In the genomic region with DNA sequence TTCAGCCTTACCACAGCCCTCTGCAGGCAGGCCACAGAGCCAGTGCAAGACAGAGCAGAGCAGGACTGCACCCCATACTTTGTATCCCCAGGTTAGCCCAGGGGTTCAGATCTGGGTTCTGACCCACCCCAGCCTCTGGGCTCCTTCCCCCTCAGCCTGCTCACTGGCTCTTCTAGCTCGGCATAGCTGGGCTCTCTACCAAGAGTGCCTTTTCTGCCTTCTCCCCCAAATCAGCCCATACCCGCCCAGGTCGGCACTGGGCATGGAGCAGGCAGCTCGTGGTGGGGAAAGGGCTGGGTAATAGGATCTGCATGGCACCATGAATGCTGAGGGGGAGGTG, we compare ENCODE assay signal across 9 cellular contexts. TPM values are rescaled to one million over a fixed set of nuclear protein-coding genes. Genes with fewer than 3 reads are reported as not detected.
DNase-seq lines count a peak whose midpoint lies in the region; ATAC-seq and TF ChIP-seq lines count a peak whose summit lies in the region.
"Had no signal": no experiment of that assay in that cellular context is flagged by ENCODE, and none has a peak within 500 bp of the region (broad histone marks: within the 10 kb centered on the region; RNA-seq: fewer than 3 reads in every experiment).

No MANE protein-coding gene starts in this region.

- H3K4me3 Mint-ChIP-seq in activated naive CD4-positive, alpha-beta T cell treated with anti-CD3 and anti-CD28 coated beads, Interleukin-2, amount 50 U/mL, for 24 hours, result peak overlapping the region; percentile 17
- peak overlapping the region; percentile 13 for H3K4me3 Mint-ChIP-seq in activated naive CD8-positive, alpha-beta T cell

- ATAC-seq in upper lobe of right lung (no peak), GM21390 (IDR thresholded peaks at IDR 0.05; ENCODE audit: unreplicated experiment) (no peak)

- no peak overlapping the region for H3K27ac Mint-ChIP-seq in activated naive CD4-positive, alpha-beta T cell treated with anti-CD3 and anti-CD28 coated beads, Interleukin-2, amount 50 U/mL, for 24 hours
- H3K27ac Mint-ChIP-seq in activated naive CD8-positive, alpha-beta T cell, result peak overlapping the region; percentile 11

- no peak overlapping the region for H3K4me3 ChIP-seq in muscle layer of duodenum (ENCODE audit: low read depth in 1 of 2, low read length in 2 of 2)
- H3K4me3 ChIP-seq in upper lobe of right lung, result no peak overlapping the region
- H3K4me3 ChIP-seq in breast epithelium, result no peak overlapping the region

- no peak for TF ChIP-seq POLR2A in breast epithelium (IDR thresholded peaks at IDR 0.05)

- H3K27me3 ChIP-seq in muscle layer of duodenum (ENCODE audit: low read depth, low read length), result no peaks in the 10 kb centered on the region
- no peaks in the 10 kb centered on the region for H3K27me3 ChIP-seq in upper lobe of right lung
- no peaks in the 10 kb centered on the region for H3K27me3 ChIP-seq in breast epithelium

- H3K9me3 ChIP-seq in muscle layer of duodenum (ENCODE audit: control insufficient read depth in 1 of 2, low read length in 2 of 2), result no peaks in the 10 kb centered on the region
- H3K9me3 ChIP-seq in upper lobe of right lung, result no peaks in the 10 kb centered on the region
- H3K9me3 ChIP-seq in breast epithelium, result no peaks in the 10 kb centered on the region

- intact Hi-C loops in upper lobe of right lung (cut with DNase I), result no loop called here
- intact Hi-C loops in breast epithelium (cut with DNase I; ENCODE audit: low total_unique reads), result no loop called here

- peaks cover 73% of the 10 kb centered on the region for H3K4me1 Mint-ChIP-seq in activated naive CD4-positive, alpha-beta T cell treated with anti-CD3 and anti-CD28 coated beads, Interleukin-2, amount 50 U/mL, for 24 hours
- H3K4me1 Mint-ChIP-seq in activated naive CD8-positive, alpha-beta T cell (ENCODE audit: low read depth), result peaks cover 58% of the 10 kb centered on the region

- no peaks in the 10 kb centered on the region for H3K27me3 Mint-ChIP-seq in activated naive CD4-positive, alpha-beta T cell treated with anti-CD3 and anti-CD28 coated beads, Interleukin-2, amount 50 U/mL, for 24 hours
- H3K27me3 Mint-ChIP-seq in activated naive CD8-positive, alpha-beta T cell, result no peaks in the 10 kb centered on the region

- H3K4me1 ChIP-seq in muscle layer of duodenum (ENCODE audit: control insufficient read depth in 1 of 2, insufficient read depth in 2 of 2, low read length in 2 of 2) (peaks cover 0 to 20% of the 10 kb centered on the region in 2 donors), upper lobe of right lung (peaks cover 55% of the 10 kb centered on the region), breast epithelium (no peaks in the 10 kb centered on the region)

- TF ChIP-seq CTCF in upper lobe of right lung (IDR thresholded peaks at IDR 0.05), result no peak
- TF ChIP-seq CTCF in breast epithelium (IDR thresholded peaks at IDR 0.05), result no peak

- H3K27ac ChIP-seq in muscle layer of duodenum (ENCODE audit: low read length) (peak overlapping the region; percentile 16), upper lobe of right lung (peak overlapping the region; percentile 81), breast epithelium (peak overlapping the region in 1 of 2 donors; percentile 32)

- H3K36me3 ChIP-seq in muscle layer of duodenum (ENCODE audit: control insufficient read depth in 1 of 2, insufficient read depth in 2 of 2, low read length in 2 of 2), result no peaks in the 10 kb centered on the region
- no peaks in the 10 kb centered on the region for H3K36me3 ChIP-seq in upper lobe of right lung
- H3K36me3 ChIP-seq in breast epithelium, result no peaks in the 10 kb centered on the region

- DNase-seq in activated naive CD4-positive, alpha-beta T cell (lab: John Stamatoyannopoulos, UW), result no peak
- DNase-seq in upper lobe of right lung (no peak), breast epithelium (ENCODE audit: low spot score in 2 of 2) (no peak), DMS153 treated with DMSO at 0.1 percent for 48 hours (lab: John Stamatoyannopoulos, UW; ENCODE audit: unreplicated experiment) (no peak)
- DNase-seq: activated CD4-positive, CD25-positive, alpha-beta regulatory T cell had no signal

- no peaks in the 10 kb centered on the region for H3K9me3 Mint-ChIP-seq in activated naive CD4-positive, alpha-beta T cell treated with anti-CD3 and anti-CD28 coated beads, Interleukin-2, amount 50 U/mL, for 24 hours
- no peaks in the 10 kb centered on the region for H3K9me3 Mint-ChIP-seq in activated naive CD8-positive, alpha-beta T cell (ENCODE audit: low read depth)

- H3K36me3 Mint-ChIP-seq in activated naive CD4-positive, alpha-beta T cell treated with anti-CD3 and anti-CD28 coated beads, Interleukin-2, amount 50 U/mL, for 24 hours, result no peaks in the 10 kb centered on the region
- no peaks in the 10 kb centered on the region for H3K36me3 Mint-ChIP-seq in activated naive CD8-positive, alpha-beta T cell

RNA-seq across cellular contexts. Expression of a gene that starts 8.3 kb away (rescaled TPM):
- 11.7 TPM for total RNA-seq in upper lobe of right lung
- total RNA-seq in breast epithelium, result 1 to 10 TPM; 2.2 to 3.7 (median 2.3) TPM
